ENCODE assay signal across 1 cellular context in the genomic region with DNA sequence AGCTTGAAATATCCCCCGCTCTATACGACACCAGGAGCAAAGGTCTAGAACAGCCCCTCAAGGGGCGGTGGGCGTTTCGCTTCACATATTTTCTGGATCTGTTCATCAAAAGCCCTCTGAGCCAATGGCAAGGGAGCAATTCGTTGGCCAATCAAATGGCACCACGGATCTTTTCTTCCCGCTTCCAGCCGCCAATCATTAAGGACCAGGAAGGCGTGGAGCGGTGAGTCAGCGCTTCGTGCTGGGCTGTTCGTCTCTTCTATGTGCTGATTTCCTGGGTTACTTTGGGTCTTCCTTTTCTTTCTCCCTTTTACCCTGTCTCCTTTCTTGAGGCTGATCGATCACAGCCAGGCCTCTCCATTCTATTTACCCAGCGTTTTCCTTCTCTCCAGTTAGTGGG.
TF ChIP-seq lines count a peak whose summit lies in the region.

A gene with protein sequence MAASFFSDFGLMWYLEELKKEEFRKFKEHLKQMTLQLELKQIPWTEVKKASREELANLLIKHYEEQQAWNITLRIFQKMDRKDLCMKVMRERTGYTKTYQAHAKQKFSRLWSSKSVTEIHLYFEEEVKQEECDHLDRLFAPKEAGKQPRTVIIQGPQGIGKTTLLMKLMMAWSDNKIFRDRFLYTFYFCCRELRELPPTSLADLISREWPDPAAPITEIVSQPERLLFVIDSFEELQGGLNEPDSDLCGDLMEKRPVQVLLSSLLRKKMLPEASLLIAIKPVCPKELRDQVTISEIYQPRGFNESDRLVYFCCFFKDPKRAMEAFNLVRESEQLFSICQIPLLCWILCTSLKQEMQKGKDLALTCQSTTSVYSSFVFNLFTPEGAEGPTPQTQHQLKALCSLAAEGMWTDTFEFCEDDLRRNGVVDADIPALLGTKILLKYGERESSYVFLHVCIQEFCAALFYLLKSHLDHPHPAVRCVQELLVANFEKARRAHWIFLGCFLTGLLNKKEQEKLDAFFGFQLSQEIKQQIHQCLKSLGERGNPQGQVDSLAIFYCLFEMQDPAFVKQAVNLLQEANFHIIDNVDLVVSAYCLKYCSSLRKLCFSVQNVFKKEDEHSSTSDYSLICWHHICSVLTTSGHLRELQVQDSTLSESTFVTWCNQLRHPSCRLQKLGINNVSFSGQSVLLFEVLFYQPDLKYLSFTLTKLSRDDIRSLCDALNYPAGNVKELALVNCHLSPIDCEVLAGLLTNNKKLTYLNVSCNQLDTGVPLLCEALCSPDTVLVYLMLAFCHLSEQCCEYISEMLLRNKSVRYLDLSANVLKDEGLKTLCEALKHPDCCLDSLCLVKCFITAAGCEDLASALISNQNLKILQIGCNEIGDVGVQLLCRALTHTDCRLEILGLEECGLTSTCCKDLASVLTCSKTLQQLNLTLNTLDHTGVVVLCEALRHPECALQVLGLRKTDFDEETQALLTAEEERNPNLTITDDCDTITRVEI (plus strand): TSS at position 201 of the 400 bp plus-strand sequence. CDS start 15,541 bp downstream, outside the sequence.

TF ChIP-seq in K562, 482 proteins besides CTCF, POLR2A, EP300 and RAD21 (continued from another document and continues in another):
- TF ChIP-seq, protein P1, sequence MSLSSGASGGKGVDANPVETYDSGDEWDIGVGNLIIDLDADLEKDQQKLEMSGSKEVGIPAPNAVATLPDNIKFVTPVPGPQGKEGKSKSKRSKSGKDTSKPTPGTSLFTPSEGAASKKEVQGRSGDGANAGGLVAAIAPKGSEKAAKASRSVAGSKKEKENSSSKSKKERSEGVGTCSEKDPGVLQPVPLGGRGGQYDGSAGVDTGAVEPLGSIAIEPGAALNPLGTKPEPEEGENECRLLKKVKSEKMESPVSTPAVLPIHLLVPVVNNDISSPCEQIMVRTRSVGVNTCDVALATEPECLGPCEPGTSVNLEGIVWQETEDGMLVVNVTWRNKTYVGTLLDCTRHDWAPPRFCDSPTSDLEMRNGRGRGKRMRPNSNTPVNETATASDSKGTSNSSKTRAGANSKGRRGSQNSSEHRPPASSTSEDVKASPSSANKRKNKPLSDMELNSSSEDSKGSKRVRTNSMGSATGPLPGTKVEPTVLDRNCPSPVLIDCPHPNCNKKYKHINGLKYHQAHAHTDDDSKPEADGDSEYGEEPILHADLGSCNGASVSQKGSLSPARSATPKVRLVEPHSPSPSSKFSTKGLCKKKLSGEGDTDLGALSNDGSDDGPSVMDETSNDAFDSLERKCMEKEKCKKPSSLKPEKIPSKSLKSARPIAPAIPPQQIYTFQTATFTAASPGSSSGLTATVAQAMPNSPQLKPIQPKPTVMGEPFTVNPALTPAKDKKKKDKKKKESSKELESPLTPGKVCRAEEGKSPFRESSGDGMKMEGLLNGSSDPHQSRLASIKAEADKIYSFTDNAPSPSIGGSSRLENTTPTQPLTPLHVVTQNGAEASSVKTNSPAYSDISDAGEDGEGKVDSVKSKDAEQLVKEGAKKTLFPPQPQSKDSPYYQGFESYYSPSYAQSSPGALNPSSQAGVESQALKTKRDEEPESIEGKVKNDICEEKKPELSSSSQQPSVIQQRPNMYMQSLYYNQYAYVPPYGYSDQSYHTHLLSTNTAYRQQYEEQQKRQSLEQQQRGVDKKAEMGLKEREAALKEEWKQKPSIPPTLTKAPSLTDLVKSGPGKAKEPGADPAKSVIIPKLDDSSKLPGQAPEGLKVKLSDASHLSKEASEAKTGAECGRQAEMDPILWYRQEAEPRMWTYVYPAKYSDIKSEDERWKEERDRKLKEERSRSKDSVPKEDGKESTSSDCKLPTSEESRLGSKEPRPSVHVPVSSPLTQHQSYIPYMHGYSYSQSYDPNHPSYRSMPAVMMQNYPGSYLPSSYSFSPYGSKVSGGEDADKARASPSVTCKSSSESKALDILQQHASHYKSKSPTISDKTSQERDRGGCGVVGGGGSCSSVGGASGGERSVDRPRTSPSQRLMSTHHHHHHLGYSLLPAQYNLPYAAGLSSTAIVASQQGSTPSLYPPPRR (CRISPR knock-in tag; IDR thresholded peaks at IDR 0.05; ENCODE audit: borderline replicate concordance): no peak
- TF ChIP-seq ZNF197 (CRISPR knock-in tag; IDR thresholded peaks at IDR 0.05; ENCODE audit: low read depth): no peak
- TF ChIP-seq, protein P2, sequence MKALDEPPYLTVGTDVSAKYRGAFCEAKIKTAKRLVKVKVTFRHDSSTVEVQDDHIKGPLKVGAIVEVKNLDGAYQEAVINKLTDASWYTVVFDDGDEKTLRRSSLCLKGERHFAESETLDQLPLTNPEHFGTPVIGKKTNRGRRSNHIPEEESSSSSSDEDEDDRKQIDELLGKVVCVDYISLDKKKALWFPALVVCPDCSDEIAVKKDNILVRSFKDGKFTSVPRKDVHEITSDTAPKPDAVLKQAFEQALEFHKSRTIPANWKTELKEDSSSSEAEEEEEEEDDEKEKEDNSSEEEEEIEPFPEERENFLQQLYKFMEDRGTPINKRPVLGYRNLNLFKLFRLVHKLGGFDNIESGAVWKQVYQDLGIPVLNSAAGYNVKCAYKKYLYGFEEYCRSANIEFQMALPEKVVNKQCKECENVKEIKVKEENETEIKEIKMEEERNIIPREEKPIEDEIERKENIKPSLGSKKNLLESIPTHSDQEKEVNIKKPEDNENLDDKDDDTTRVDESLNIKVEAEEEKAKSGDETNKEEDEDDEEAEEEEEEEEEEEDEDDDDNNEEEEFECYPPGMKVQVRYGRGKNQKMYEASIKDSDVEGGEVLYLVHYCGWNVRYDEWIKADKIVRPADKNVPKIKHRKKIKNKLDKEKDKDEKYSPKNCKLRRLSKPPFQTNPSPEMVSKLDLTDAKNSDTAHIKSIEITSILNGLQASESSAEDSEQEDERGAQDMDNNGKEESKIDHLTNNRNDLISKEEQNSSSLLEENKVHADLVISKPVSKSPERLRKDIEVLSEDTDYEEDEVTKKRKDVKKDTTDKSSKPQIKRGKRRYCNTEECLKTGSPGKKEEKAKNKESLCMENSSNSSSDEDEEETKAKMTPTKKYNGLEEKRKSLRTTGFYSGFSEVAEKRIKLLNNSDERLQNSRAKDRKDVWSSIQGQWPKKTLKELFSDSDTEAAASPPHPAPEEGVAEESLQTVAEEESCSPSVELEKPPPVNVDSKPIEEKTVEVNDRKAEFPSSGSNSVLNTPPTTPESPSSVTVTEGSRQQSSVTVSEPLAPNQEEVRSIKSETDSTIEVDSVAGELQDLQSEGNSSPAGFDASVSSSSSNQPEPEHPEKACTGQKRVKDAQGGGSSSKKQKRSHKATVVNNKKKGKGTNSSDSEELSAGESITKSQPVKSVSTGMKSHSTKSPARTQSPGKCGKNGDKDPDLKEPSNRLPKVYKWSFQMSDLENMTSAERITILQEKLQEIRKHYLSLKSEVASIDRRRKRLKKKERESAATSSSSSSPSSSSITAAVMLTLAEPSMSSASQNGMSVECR (CRISPR knock-in tag; IDR thresholded peaks at IDR 0.05): no peak
- no peak for TF ChIP-seq NCOA2 (IDR thresholded peaks at IDR 0.05; ENCODE audit: partially characterized antibody in 2 of 2)
- peak; percentile 42; the same call in 1 of the 2 replicates for TF ChIP-seq JUND (IDR thresholded peaks at IDR 0.05; ENCODE audit: borderline replicate concordance, low read depth, low read length)
- no peak for TF ChIP-seq JUND (tag; IDR thresholded peaks at IDR 0.05; ENCODE audit: borderline replicate concordance, low read depth, low read length)
- TF ChIP-seq ZNF431 (CRISPR knock-in tag; IDR thresholded peaks at IDR 0.05): no peak
- TF ChIP-seq, protein P3, sequence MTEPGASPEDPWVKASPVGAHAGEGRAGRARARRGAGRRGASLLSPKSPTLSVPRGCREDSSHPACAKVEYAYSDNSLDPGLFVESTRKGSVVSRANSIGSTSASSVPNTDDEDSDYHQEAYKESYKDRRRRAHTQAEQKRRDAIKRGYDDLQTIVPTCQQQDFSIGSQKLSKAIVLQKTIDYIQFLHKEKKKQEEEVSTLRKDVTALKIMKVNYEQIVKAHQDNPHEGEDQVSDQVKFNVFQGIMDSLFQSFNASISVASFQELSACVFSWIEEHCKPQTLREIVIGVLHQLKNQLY (CRISPR knock-in tag; conservative IDR thresholded peaks at IDR 0.05): no peak
- TF ChIP-seq PCBP2 (IDR thresholded peaks at IDR 0.05; ENCODE audit: low read depth, low read length, poor library complexity, severe bottlenecking): no peak
- TF ChIP-seq NCOR1 (IDR thresholded peaks at IDR 0.05): no peak
- TF ChIP-seq FOXP1 (CRISPR knock-in tag; IDR thresholded peaks at IDR 0.05): no peak
- TF ChIP-seq, protein P4, sequence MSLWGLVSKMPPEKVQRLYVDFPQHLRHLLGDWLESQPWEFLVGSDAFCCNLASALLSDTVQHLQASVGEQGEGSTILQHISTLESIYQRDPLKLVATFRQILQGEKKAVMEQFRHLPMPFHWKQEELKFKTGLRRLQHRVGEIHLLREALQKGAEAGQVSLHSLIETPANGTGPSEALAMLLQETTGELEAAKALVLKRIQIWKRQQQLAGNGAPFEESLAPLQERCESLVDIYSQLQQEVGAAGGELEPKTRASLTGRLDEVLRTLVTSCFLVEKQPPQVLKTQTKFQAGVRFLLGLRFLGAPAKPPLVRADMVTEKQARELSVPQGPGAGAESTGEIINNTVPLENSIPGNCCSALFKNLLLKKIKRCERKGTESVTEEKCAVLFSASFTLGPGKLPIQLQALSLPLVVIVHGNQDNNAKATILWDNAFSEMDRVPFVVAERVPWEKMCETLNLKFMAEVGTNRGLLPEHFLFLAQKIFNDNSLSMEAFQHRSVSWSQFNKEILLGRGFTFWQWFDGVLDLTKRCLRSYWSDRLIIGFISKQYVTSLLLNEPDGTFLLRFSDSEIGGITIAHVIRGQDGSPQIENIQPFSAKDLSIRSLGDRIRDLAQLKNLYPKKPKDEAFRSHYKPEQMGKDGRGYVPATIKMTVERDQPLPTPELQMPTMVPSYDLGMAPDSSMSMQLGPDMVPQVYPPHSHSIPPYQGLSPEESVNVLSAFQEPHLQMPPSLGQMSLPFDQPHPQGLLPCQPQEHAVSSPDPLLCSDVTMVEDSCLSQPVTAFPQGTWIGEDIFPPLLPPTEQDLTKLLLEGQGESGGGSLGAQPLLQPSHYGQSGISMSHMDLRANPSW (CRISPR knock-in tag; IDR thresholded peaks at IDR 0.05): no peak
- no peak for TF ChIP-seq PCBP1 (IDR thresholded peaks at IDR 0.05; ENCODE audit: low read depth, low read length, poor library complexity, severe bottlenecking)
- TF ChIP-seq MCM5 (IDR thresholded peaks at IDR 0.05; ENCODE audit: low read depth): no peak
- TF ChIP-seq, protein P5, sequence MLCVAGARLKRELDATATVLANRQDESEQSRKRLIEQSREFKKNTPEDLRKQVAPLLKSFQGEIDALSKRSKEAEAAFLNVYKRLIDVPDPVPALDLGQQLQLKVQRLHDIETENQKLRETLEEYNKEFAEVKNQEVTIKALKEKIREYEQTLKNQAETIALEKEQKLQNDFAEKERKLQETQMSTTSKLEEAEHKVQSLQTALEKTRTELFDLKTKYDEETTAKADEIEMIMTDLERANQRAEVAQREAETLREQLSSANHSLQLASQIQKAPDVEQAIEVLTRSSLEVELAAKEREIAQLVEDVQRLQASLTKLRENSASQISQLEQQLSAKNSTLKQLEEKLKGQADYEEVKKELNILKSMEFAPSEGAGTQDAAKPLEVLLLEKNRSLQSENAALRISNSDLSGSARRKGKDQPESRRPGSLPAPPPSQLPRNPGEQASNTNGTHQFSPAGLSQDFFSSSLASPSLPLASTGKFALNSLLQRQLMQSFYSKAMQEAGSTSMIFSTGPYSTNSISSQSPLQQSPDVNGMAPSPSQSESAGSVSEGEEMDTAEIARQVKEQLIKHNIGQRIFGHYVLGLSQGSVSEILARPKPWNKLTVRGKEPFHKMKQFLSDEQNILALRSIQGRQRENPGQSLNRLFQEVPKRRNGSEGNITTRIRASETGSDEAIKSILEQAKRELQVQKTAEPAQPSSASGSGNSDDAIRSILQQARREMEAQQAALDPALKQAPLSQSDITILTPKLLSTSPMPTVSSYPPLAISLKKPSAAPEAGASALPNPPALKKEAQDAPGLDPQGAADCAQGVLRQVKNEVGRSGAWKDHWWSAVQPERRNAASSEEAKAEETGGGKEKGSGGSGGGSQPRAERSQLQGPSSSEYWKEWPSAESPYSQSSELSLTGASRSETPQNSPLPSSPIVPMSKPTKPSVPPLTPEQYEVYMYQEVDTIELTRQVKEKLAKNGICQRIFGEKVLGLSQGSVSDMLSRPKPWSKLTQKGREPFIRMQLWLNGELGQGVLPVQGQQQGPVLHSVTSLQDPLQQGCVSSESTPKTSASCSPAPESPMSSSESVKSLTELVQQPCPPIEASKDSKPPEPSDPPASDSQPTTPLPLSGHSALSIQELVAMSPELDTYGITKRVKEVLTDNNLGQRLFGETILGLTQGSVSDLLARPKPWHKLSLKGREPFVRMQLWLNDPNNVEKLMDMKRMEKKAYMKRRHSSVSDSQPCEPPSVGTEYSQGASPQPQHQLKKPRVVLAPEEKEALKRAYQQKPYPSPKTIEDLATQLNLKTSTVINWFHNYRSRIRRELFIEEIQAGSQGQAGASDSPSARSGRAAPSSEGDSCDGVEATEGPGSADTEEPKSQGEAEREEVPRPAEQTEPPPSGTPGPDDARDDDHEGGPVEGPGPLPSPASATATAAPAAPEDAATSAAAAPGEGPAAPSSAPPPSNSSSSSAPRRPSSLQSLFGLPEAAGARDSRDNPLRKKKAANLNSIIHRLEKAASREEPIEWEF (CRISPR knock-in tag; IDR thresholded peaks at IDR 0.05): no peak
- TF ChIP-seq NFYB (IDR thresholded peaks at IDR 0.05; ENCODE audit: extremely low read depth, insufficient read length): peak; percentile 16
- TF ChIP-seq L3MBTL2 (IDR thresholded peaks at IDR 0.05): peak; percentile 83
- TF ChIP-seq ZKSCAN1 (IDR thresholded peaks at IDR 0.05; ENCODE audit: low read depth, low read length): no peak
- TF ChIP-seq, protein P6, sequence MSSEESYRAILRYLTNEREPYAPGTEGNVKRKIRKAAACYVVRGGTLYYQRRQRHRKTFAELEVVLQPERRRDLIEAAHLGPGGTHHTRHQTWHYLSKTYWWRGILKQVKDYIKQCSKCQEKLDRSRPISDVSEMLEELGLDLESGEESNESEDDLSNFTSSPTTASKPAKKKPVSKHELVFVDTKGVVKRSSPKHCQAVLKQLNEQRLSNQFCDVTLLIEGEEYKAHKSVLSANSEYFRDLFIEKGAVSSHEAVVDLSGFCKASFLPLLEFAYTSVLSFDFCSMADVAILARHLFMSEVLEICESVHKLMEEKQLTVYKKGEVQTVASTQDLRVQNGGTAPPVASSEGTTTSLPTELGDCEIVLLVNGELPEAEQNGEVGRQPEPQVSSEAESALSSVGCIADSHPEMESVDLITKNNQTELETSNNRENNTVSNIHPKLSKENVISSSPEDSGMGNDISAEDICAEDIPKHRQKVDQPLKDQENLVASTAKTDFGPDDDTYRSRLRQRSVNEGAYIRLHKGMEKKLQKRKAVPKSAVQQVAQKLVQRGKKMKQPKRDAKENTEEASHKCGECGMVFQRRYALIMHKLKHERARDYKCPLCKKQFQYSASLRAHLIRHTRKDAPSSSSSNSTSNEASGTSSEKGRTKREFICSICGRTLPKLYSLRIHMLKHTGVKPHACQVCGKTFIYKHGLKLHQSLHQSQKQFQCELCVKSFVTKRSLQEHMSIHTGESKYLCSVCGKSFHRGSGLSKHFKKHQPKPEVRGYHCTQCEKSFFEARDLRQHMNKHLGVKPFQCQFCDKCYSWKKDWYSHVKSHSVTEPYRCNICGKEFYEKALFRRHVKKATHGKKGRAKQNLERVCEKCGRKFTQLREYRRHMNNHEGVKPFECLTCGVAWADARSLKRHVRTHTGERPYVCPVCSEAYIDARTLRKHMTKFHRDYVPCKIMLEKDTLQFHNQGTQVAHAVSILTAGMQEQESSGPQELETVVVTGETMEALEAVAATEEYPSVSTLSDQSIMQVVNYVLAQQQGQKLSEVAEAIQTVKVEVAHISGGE (CRISPR knock-in tag; IDR thresholded peaks at IDR 0.05): no peak
- no peak for TF ChIP-seq ZNF561 (CRISPR knock-in tag; conservative IDR thresholded peaks at IDR 0.05)
- no peak for TF ChIP-seq MTA3 (IDR thresholded peaks at IDR 0.05; ENCODE audit: borderline replicate concordance)
- no peak for TF ChIP-seq ZNF717 (CRISPR knock-in tag; IDR thresholded peaks at IDR 0.05)
- no peak for TF ChIP-seq MCM7 (IDR thresholded peaks at IDR 0.05)
- TF ChIP-seq, protein P7, sequence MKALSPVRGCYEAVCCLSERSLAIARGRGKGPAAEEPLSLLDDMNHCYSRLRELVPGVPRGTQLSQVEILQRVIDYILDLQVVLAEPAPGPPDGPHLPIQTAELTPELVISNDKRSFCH (CRISPR knock-in tag; IDR thresholded peaks at IDR 0.05): no peak
- TF ChIP-seq, protein P7 (tag; IDR thresholded peaks at IDR 0.05): no peak
